Comparison of ENCODE assay signal across 28 cellular contexts in genomic region chr12:7217475-7218069, GRCh38.
"Had no signal": no experiment of that assay in that cellular context is flagged by ENCODE, and none has a peak within 500 bp of the region (broad histone marks: within the 10 kb centered on the region; RNA-seq: fewer than 3 reads in every experiment).

No MANE protein-coding gene starts in this region.

- H3K4me3 ChIP-seq: coronary artery, dorsolateral prefrontal cortex, gastrocnemius medialis, heart left ventricle had no signal

- H3K9me3 ChIP-seq: gastrocnemius medialis had no signal

- ATAC-seq: activated CD4-positive, CD25-positive, alpha-beta regulatory T cell treated with anti-CD3 and anti-CD28 coated beads, Interleukin-2, amount 50 U/mL, for 24 hours; activated CD8-positive, alpha-beta T cell treated with anti-CD3 and anti-CD28 coated beads for 36 hours; activated T-cell treated with anti-CD3 and anti-CD28 coated beads, Interleukin-2, amount 50 U/mL, for 4 hours; activated T-helper 17 cell treated with anti-CD3 and anti-CD28 coated beads, Interleukin-2, amount 50 U/mL, for 72 hours; esophagus mucosa; foreskin keratinocyte; gastrocnemius medialis; heart left ventricle; T-helper 17 cell had no signal

- DNase-seq: activated B cell treated with CpG ODN at 0.5 μM for 24 hours; activated CD4-positive, alpha-beta T cell treated with anti-CD3 and anti-CD28 coated beads for 48 hours; activated CD4-positive, alpha-beta T cell treated with anti-CD3 and anti-CD28 coated beads, Interleukin-2, amount 50 U/mL, for 1 hour; activated CD4-positive, alpha-beta T cell treated with anti-CD3 and anti-CD28 coated beads, Interleukin-2, amount 50 U/mL, for 48 hours; activated CD8-positive, alpha-beta memory T cell treated with anti-CD3 and anti-CD28 coated beads for 24 hours; activated CD8-positive, alpha-beta T cell treated with anti-CD3 and anti-CD28 coated beads for 36 hours; activated effector memory CD4-positive, alpha-beta T cell treated with Interleukin-2 at 50 U/mL for 16 hours; activated gamma-delta T cell treated with Interleukin-2 at 50 U/mL for 16 hours; activated naive CD4-positive, alpha-beta T cell treated with anti-CD3 and anti-CD28 coated beads, Interleukin-2, amount 50 U/mL, for 16 hours; activated naive CD4-positive, alpha-beta T cell treated with Interleukin-2 at 50 U/mL for 16 hours; activated T-cell treated with anti-CD3 and anti-CD28 coated beads, Interleukin-2, amount 50 U/mL, for 4 hours; amniotic stem cell; anterior cingulate cortex; brain microvascular endothelial cell; dorsolateral prefrontal cortex; effector memory CD4-positive, alpha-beta T cell; endodermal cell; foreskin keratinocyte; gastrocnemius medialis; glutamatergic neuron; heart left ventricle; T-helper 17 cell; T1000; WERI-Rb-1 had no signal

- H3K36me3 ChIP-seq: brain microvascular endothelial cell, WERI-Rb-1 had no signal

- H3K27me3 ChIP-seq: brain microvascular endothelial cell, dorsolateral prefrontal cortex, gastrocnemius medialis, heart left ventricle had no signal

- H3K4me1 ChIP-seq: foreskin keratinocyte, gastrocnemius medialis, heart left ventricle had no signal

- H3K27ac ChIP-seq: brain microvascular endothelial cell, coronary artery, dorsolateral prefrontal cortex, foreskin keratinocyte, gastrocnemius medialis, heart left ventricle, WERI-Rb-1 had no signal
